ENCODE assay signal across 25 cellular contexts in the genomic region with DNA sequence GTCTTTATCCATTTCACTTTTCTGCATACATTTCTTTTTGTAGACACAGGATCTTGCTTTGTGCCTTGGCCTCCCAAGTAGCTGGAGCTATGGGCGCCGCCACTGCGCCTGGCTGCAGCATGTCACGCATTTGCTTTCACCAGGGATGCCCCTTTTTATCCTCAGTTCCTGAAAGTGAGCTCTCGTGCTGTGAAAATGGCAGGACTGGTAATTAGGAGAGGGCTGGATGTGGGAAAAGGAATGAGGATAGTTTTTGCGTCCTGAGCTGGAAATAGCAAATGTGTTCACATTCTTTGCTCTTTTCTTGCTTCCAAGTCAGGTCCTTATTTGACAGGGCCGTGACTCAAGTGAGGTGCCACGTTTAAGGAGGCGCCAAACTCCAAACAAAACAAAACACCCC.
"Had no signal": no experiment of that assay in that cellular context is flagged by ENCODE, and none has a peak within 500 bp of the region (broad histone marks: within the 10 kb centered on the region; RNA-seq: fewer than 3 reads in every experiment).

No MANE protein-coding gene starts in this region.

- H3K27ac ChIP-seq: colonic mucosa, epithelial cell of prostate, ovary, psoas muscle, testis, transverse colon had no signal

- ATAC-seq: esophagus mucosa; left lobe of liver; natural killer cell; psoas muscle; right cardiac atrium; stimulated activated memory B cell treated with anti-CD40 and anti-IgM and Interleukin-4, amounts not matched to agents 10 μg/mL and 1 μg/mL and 100 μg/mL, for 72 hours; stimulated activated naive CD8-positive, alpha-beta T cell treated with anti-CD3 and anti-CD28 coated beads, Interleukin-15, Interleukin-2, amounts not matched to agents 100 U/mL and 50 U/mL, for 24 hours had no signal

- H3K9me3 Mint-ChIP-seq: natural killer cell had no signal

- H3K4me1 Mint-ChIP-seq: natural killer cell; stimulated activated memory B cell treated with anti-CD40 and anti-IgM and Interleukin-4, amounts not matched to agents 10 μg/mL and 1 μg/mL and 100 μg/mL, for 72 hours had no signal

- H3K9me3 ChIP-seq: colonic mucosa, ovary, psoas muscle, sigmoid colon, testis, transverse colon had no signal

- DNase-seq: colonic mucosa; effector CD8-positive, alpha-beta T cell; endodermal cell; foreskin melanocyte; kidney; natural killer cell; occipital lobe; ovary; posterior cingulate gyrus; psoas muscle; sigmoid colon; stimulated activated CD4-positive, alpha-beta T cell treated with anti-CD3 and anti-CD28 coated beads, Interleukin-2, amount 100 ng/mL, for 24 hours; stimulated activated CD4-positive, alpha-beta T cell treated with anti-CD3 and anti-CD28 coated beads, Interleukin-4, amount 100 ng/mL, for 4 hours; stimulated activated naive CD8-positive, alpha-beta T cell treated with anti-CD3 and anti-CD28 coated beads, Interleukin-15, Interleukin-2, amounts not matched to agents 100 U/mL and 50 U/mL, for 24 hours; substantia nigra; testis; transverse colon had no signal

- H3K4me1 ChIP-seq: colonic mucosa, testis, transverse colon had no signal

- H3K27me3 ChIP-seq: colonic mucosa, ovary, sigmoid colon, testis, transverse colon had no signal

- H3K36me3 Mint-ChIP-seq: memory B cell; natural killer cell; stimulated activated memory B cell treated with anti-CD40 and anti-IgM and Interleukin-4, amounts not matched to agents 10 μg/mL and 1 μg/mL and 100 μg/mL, for 72 hours had no signal

- H3K4me3 ChIP-seq: colonic mucosa, lung, ovary, psoas muscle, sigmoid colon, testis, transverse colon had no signal

- H3K4me3 Mint-ChIP-seq: dendritic cell treated with granulocyte-macrophage colony-stimulating factor and Interleukin-4, amounts not matched to agents 40 ng/mL and 50 ng/mL, for 4 days; endodermal cell; memory B cell; natural killer cell; stimulated activated memory B cell treated with anti-CD40 and anti-IgM and Interleukin-4, amounts not matched to agents 10 μg/mL and 1 μg/mL and 100 μg/mL, for 72 hours had no signal

- H3K27me3 Mint-ChIP-seq: dendritic cell treated with granulocyte-macrophage colony-stimulating factor and Interleukin-4, amounts not matched to agents 40 ng/mL and 50 ng/mL, for 4 days had no signal

- H3K36me3 ChIP-seq: colonic mucosa, ovary, sigmoid colon, transverse colon had no signal

- H3K27ac Mint-ChIP-seq: dendritic cell treated with granulocyte-macrophage colony-stimulating factor and Interleukin-4, amounts not matched to agents 40 ng/mL and 50 ng/mL, for 4 days; endodermal cell; memory B cell; natural killer cell; stimulated activated memory B cell treated with anti-CD40 and anti-IgM and Interleukin-4, amounts not matched to agents 10 μg/mL and 1 μg/mL and 100 μg/mL, for 72 hours had no signal
